ENCODE assay signal across 6 cellular contexts in the genomic region with DNA sequence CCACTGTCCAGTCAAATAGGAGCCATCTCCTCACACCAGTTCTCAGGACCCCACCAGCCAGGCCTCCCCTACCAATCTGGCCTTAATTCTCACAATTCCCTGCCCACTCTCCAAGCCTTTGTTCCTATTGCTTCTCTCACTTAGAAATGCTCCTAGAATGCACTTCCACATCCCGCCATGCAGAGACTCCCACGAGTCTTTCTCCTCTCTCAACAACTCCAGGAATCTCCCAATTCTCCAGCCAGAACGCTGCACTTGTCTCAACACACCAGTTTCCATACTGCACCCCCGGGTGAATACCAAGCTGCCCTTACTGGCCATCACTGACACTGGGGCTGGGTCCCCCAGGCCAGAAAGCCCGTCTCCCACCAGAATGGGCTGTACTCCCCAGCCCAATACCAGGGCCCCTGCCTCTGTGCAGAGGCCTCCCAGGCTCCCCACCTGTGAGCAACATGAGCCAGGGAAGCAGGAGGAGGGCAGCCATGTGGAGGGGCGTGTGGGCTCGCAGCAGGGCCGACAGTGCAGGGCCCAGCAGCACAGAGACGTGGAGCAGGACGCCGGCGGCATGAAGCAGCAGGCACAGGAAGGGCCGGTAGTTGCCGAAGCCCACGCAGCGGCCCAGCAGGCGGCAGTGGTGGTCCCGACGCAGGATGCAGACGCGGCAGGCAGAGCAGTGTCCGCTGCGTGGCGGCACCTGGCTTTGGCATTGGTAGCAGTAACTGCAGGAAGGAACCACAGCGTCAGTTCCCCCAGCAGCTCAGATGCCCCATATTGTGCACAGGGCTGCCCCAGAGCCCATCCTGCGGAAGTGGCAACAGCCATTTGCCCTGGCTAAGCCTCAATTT. TPM values are rescaled to one million over a fixed set of nuclear protein-coding genes. Genes with fewer than 3 reads are reported as not detected.
DNase-seq lines count a peak whose midpoint lies in the region; ATAC-seq and TF ChIP-seq lines count a peak whose summit lies in the region.

No MANE protein-coding gene starts in this region.

- H3K4me3 Mint-ChIP-seq in activated CD8-positive, alpha-beta memory T cell treated with anti-CD3 and anti-CD28 coated beads, Interleukin-2, amount 10 ng/mL, durations not matched to agents 7 days and 5 days, result peak overlapping the region; percentile 66

- ATAC-seq in activated CD8-positive, alpha-beta memory T cell treated with anti-CD3 and anti-CD28 coated beads, Interleukin-2, amount 10 ng/mL, durations not matched to agents 7 days and 5 days, result peak; percentile 61
- no peak for ATAC-seq in heart right ventricle

- no peaks in the 10 kb centered on the region for H3K9me3 ChIP-seq in heart right ventricle

- peaks cover 30% of the 10 kb centered on the region for H3K4me1 Mint-ChIP-seq in activated CD8-positive, alpha-beta memory T cell treated with anti-CD3 and anti-CD28 coated beads, Interleukin-2, amount 10 ng/mL, durations not matched to agents 7 days and 5 days

- no peaks in the 10 kb centered on the region for H3K27me3 ChIP-seq in heart right ventricle

- peaks cover under 1% of the 10 kb centered on the region for H3K27me3 Mint-ChIP-seq in activated CD8-positive, alpha-beta memory T cell treated with anti-CD3 and anti-CD28 coated beads, Interleukin-2, amount 10 ng/mL, durations not matched to agents 7 days and 5 days

- H3K27ac Mint-ChIP-seq in activated CD8-positive, alpha-beta memory T cell treated with anti-CD3 and anti-CD28 coated beads, Interleukin-2, amount 10 ng/mL, durations not matched to agents 7 days and 5 days, result peak overlapping the region; percentile 91

- H3K27ac ChIP-seq in heart right ventricle, result peak overlapping the region in 4 of 10 donors; percentile 13 to 67 (median 54)

- peaks cover 3 to 46% (median 31%) of the 10 kb centered on the region in 9 donors for H3K4me1 ChIP-seq in heart right ventricle

- intact Hi-C loops in heart right ventricle (cut with DNase I), result loop anchor here in 1 of 10 donors (10.0 kb wide), 1 partner anchor 901 kb away; a partner anchor contains a TSS

- H3K9me3 Mint-ChIP-seq in activated CD8-positive, alpha-beta memory T cell treated with anti-CD3 and anti-CD28 coated beads, Interleukin-2, amount 10 ng/mL, durations not matched to agents 7 days and 5 days (ENCODE audit: low read depth), result no peaks in the 10 kb centered on the region

- H3K36me3 ChIP-seq in heart right ventricle, result peaks cover 0 to 49% (median 6%) of the 10 kb centered on the region in 9 donors

- peak; percentile 67 for TF ChIP-seq CTCF in GM20000 (IDR thresholded peaks at IDR 0.05; ENCODE audit: extremely low read depth, missing control alignments)
- peak in 6 of 9 donors; percentile 35 to 57 (median 51) for TF ChIP-seq CTCF in heart right ventricle (IDR thresholded peaks at IDR 0.05)

- CTCF ChIA-PET in activated CD8-positive, alpha-beta memory T cell treated with anti-CD3 and anti-CD28 coated beads, Interleukin-2, amount 10 ng/mL, durations not matched to agents 7 days and 5 days (lab: Charles Lee), result interaction anchor here (0.8 to 2.0 kb wide), 5 partner anchors 11 to 134 kb away, joined by 3 to 13 read pairs (median 4); a partner anchor contains a TSS

- 29 to 36% methylated on average over 26 of the region's 26 CpGs for WGBS in heart right ventricle, 2 donors

- DNase-seq in GM20000 (ENCODE audit: low spot score), result peak; percentile 77
- DNase-seq in activated CD8-positive, alpha-beta memory T cell treated with anti-CD3 and anti-CD28 coated beads, Interleukin-2, amount 10 ng/mL, durations not matched to agents 7 days and 5 days, result peak; percentile 90
- DNase-seq in heart right ventricle, result peak; percentile 31 to 52
- peak in 5 of 6 experiments; percentile 27 to 55 (median 49) for DNase-seq in stimulated activated naive CD4-positive, alpha-beta T cell (lab: John Stamatoyannopoulos, UW)
- no peak for DNase-seq in NCI-H2196 treated with DMSO at 0.1 percent for 48 hours (lab: John Stamatoyannopoulos, UW; ENCODE audit: unreplicated experiment)
- no peak for DNase-seq in NCI-H2171 treated with DMSO at 0.1 percent for 48 hours (lab: John Stamatoyannopoulos, UW)

- peak overlapping the region in 4 of 10 donors; percentile 2 to 26 (median 8) for H3K4me3 ChIP-seq in heart right ventricle

- H3K36me3 Mint-ChIP-seq in activated CD8-positive, alpha-beta memory T cell treated with anti-CD3 and anti-CD28 coated beads, Interleukin-2, amount 10 ng/mL, durations not matched to agents 7 days and 5 days, result peaks cover 8% of the 10 kb centered on the region

RNA-seq across cellular contexts. Expression of a gene that starts 2.4 kb away (rescaled TPM):
- total RNA-seq in activated CD8-positive, alpha-beta memory T cell treated with anti-CD3 and anti-CD28 coated beads, Interleukin-2, amount 10 ng/mL, durations not matched to agents 7 days and 5 days, result 10 to 100 TPM; 18.7 to 19.8 TPM
- 1 to 10 TPM; 4.6 to 8.4 (median 5.4) TPM for total RNA-seq in heart right ventricle
- 1 to 10 TPM; 6.3 to 7.7 TPM for polyA plus RNA-seq in heart right ventricle

RNA-seq across cellular contexts. Expression of a gene that starts 3.2 kb away (rescaled TPM):
- under 1 TPM in 1 of 2 experiments, not detected in 1; 0.40 TPM for total RNA-seq in activated CD8-positive, alpha-beta memory T cell treated with anti-CD3 and anti-CD28 coated beads, Interleukin-2, amount 10 ng/mL, durations not matched to agents 7 days and 5 days
- under 1 TPM in 1 of 10 donors, not detected in 9; 0.24 TPM for total RNA-seq in heart right ventricle
- polyA plus RNA-seq in heart right ventricle, result under 1 TPM in 1 of 2 donors, not detected in 1; 0.03 TPM

RNA-seq across cellular contexts. Expression of a gene that starts 24.9 kb away (rescaled TPM):
- 1 to 10 TPM; 2.8 to 4.1 TPM for total RNA-seq in activated CD8-positive, alpha-beta memory T cell treated with anti-CD3 and anti-CD28 coated beads, Interleukin-2, amount 10 ng/mL, durations not matched to agents 7 days and 5 days
- total RNA-seq in heart right ventricle, result 10 to 100 TPM; 29.1 to 75.5 (median 51.3) TPM
- polyA plus RNA-seq in heart right ventricle, result 10 to 100 TPM; 17.1 to 19.9 TPM

RNA-seq across cellular contexts. Expression of a gene that starts 33.0 kb away (rescaled TPM):
- 10 to 100 TPM; 12.6 to 12.9 TPM for total RNA-seq in activated CD8-positive, alpha-beta memory T cell treated with anti-CD3 and anti-CD28 coated beads, Interleukin-2, amount 10 ng/mL, durations not matched to agents 7 days and 5 days
- total RNA-seq in heart right ventricle, result 10 to 100 TPM; 14.5 to 23.9 (median 18.1) TPM
- 10 to 100 TPM in 1 of 2 donors, 1 to 10 TPM in 1; 9.6 to 14.7 TPM for polyA plus RNA-seq in heart right ventricle

RNA-seq across cellular contexts. Expression of a gene that starts 49.4 kb away (rescaled TPM):
- total RNA-seq in activated CD8-positive, alpha-beta memory T cell treated with anti-CD3 and anti-CD28 coated beads, Interleukin-2, amount 10 ng/mL, durations not matched to agents 7 days and 5 days, result under 1 TPM in 1 of 2 experiments, not detected in 1; 0.12 TPM
- under 1 TPM; 0.17 to 0.66 (median 0.37) TPM for total RNA-seq in heart right ventricle
- polyA plus RNA-seq in heart right ventricle, result under 1 TPM; 0.14 to 0.22 TPM

Comparison
In these comparisons a context has a peak if more than half of its experiments do, and no peak if none do; other contexts are left out.
1. DNase-seq: peak in GM20000 (single experiment), activated CD8-positive, alpha-beta memory T cell treated with anti-CD3 and anti-CD28 coated beads, Interleukin-2, amount 10 ng/mL, durations not matched to agents 7 days and 5 days (single experiment), heart right ventricle (2 of 2) and stimulated activated naive CD4-positive, alpha-beta T cell (5 of 6); none in NCI-H2196 treated with DMSO at 0.1 percent for 48 hours (single experiment) and NCI-H2171 treated with DMSO at 0.1 percent for 48 hours (single experiment).
2. RNA of a gene that starts 24.9 kb away (total RNA-seq): 29.1 to 75.5 TPM in heart right ventricle; 2.8 to 4.1 TPM in activated CD8-positive, alpha-beta memory T cell treated with anti-CD3 and anti-CD28 coated beads, Interleukin-2, amount 10 ng/mL, durations not matched to agents 7 days and 5 days; every median in the first group is over 4 times any median in the second.